14 cellular contexts compared by ENCODE assay signal in genomic region chr20:10861619-10862018, GRCh38.
A peak's percentile ranks its signal among the peaks of the same experiment; 100 is the strongest.
DNase-seq lines count a peak whose midpoint lies in the region; ATAC-seq, FAIRE-seq and TF ChIP-seq lines count a peak whose summit lies in the region.
"Had no signal": no experiment of that assay in that cellular context is flagged by ENCODE, and none has a peak within 500 bp of the region (broad histone marks: within the 10 kb centered on the region; RNA-seq: fewer than 3 reads in every experiment).

No MANE protein-coding gene starts in this region.

- H3K4me1 Mint-ChIP-seq in MCF 10A (ENCODE audit: insufficient read depth, unreplicated experiment), result peaks cover 64% of the 10 kb centered on the region
- H3K4me1 Mint-ChIP-seq: activated CD4-positive, alpha-beta memory T cell treated with anti-CD3 and anti-CD28 coated beads, Interleukin-2, amount 10 ng/mL, durations not matched to agents 7 days and 5 days had no signal

- H3K27me3 ChIP-seq in breast epithelium (no peaks in the 10 kb centered on the region), foreskin keratinocyte (no peaks in the 10 kb centered on the region)
- H3K27me3 ChIP-seq: spleen had no signal

- BruUV-seq in MCF 10A (replicated peaks; lab: Mats Ljungman, UMichigan), result TSS peak; percentile 70

- no peak overlapping the region for H3K27ac ChIP-seq in breast epithelium
- H3K27ac ChIP-seq in foreskin keratinocyte, result peak overlapping the region; percentile 24

- ATAC-seq in foreskin keratinocyte, result no peak
- no peak for ATAC-seq in GM19023 (IDR thresholded peaks at IDR 0.05; ENCODE audit: unreplicated experiment)
- no peak for ATAC-seq in HG02759 (IDR thresholded peaks at IDR 0.05; ENCODE audit: unreplicated experiment)

- no peaks in the 10 kb centered on the region for H3K9me3 ChIP-seq in breast epithelium
- H3K9me3 ChIP-seq: spleen had no signal

- no peak for TF ChIP-seq POLR2A in breast epithelium (IDR thresholded peaks at IDR 0.05)

- no peaks in the 10 kb centered on the region for H3K27me3 Mint-ChIP-seq in MCF 10A (ENCODE audit: insufficient read depth, unreplicated experiment)
- H3K27me3 Mint-ChIP-seq: activated CD4-positive, alpha-beta memory T cell treated with anti-CD3 and anti-CD28 coated beads, Interleukin-2, amount 10 ng/mL, durations not matched to agents 7 days and 5 days had no signal

- no peak for FAIRE-seq in urothelium cell line (lab: Jason Lieb, UNC)

- DNase-seq in MCF 10A (ENCODE audit: unreplicated experiment), result peak; percentile 65
- DNase-seq in breast epithelium (ENCODE audit: low spot score in 2 of 2), result no peak
- peak; percentile 5 to 47 for DNase-seq in SHP77 (lab: John Stamatoyannopoulos, UW)
- DNase-seq in foreskin keratinocyte, result peak; percentile 50 to 64
- peak; percentile 38 for DNase-seq in urothelium cell line (ENCODE audit: low spot score)
- no peak for DNase-seq in KBM-7
- DNase-seq: activated CD4-positive, alpha-beta memory T cell treated with anti-CD3 and anti-CD28 coated beads, Interleukin-2, amount 10 ng/mL, durations not matched to agents 7 days and 5 days; amygdala; H9; spleen had no signal

- H3K9me3 Mint-ChIP-seq in MCF 10A (ENCODE audit: unreplicated experiment), result peaks cover 5% of the 10 kb centered on the region
- H3K9me3 Mint-ChIP-seq: activated CD4-positive, alpha-beta memory T cell treated with anti-CD3 and anti-CD28 coated beads, Interleukin-2, amount 10 ng/mL, durations not matched to agents 7 days and 5 days; activated T-helper 1 cell treated with anti-CD3 and anti-CD28 coated beads, Interleukin-12 subunit alpha, Interleukin-12 subunit beta, Interleukin-2, Interleukin-4 antibody, amounts not matched to agents 30 ng/mL and 10 ng/mL and 1 ng/mL, durations not matched to agents 14 hours and 24 hours and 36 hours; H9; stimulated activated naive CD8-positive, alpha-beta T cell treated with anti-CD3 and anti-CD28 coated beads, Interleukin-15, Interleukin-2, amounts not matched to agents 100 ng/mL and 50 ng/mL, for 24 hours had no signal

- peak overlapping the region; percentile 24 for H3K4me3 Mint-ChIP-seq in MCF 10A (ENCODE audit: unreplicated experiment)
- H3K4me3 Mint-ChIP-seq: activated CD4-positive, alpha-beta memory T cell treated with anti-CD3 and anti-CD28 coated beads, Interleukin-2, amount 10 ng/mL, durations not matched to agents 7 days and 5 days; activated T-helper 1 cell treated with anti-CD3 and anti-CD28 coated beads, Interleukin-12 subunit alpha, Interleukin-12 subunit beta, Interleukin-2, Interleukin-4 antibody, amounts not matched to agents 30 ng/mL and 10 ng/mL and 1 ng/mL, durations not matched to agents 14 hours and 24 hours and 36 hours; H9; stimulated activated naive CD8-positive, alpha-beta T cell treated with anti-CD3 and anti-CD28 coated beads, Interleukin-15, Interleukin-2, amounts not matched to agents 100 ng/mL and 50 ng/mL, for 24 hours had no signal

- no peak overlapping the region for H3K4me3 ChIP-seq in breast epithelium
- H3K4me3 ChIP-seq: spleen had no signal

- in situ Hi-C loops in KBM-7 (cut with MboI; ENCODE audit: low pct_unique_long_range_greater_than_20kb, low sequenced_read_pairs), result no loop called here

- CTCF ChIA-PET in MCF 10A (lab: Yijun Ruan, JAX), result interaction anchor here (0.5 kb wide), 1 partner anchor 309 kb away, joined by 4 read pairs; no protein-coding TSS in a partner anchor

- POLR2A ChIA-PET in MCF 10A (lab: Yijun Ruan, JAX), result interaction anchor here (0.7 to 5.3 kb wide), 11 partner anchors 11 to 406 kb away, joined by 3 to 50 read pairs (median 5); partner anchors contain the start of gene JAG1

- intact Hi-C loops in MCF 10A (cut with micrococcal nuclease), result loop anchor here (5.0 to 10.0 kb wide), 9 partner anchors 61 to 683 kb away; no protein-coding TSS in a partner anchor
- intact Hi-C loops in breast epithelium (cut with DNase I; ENCODE audit: low total_unique reads), result no loop called here

- H3K36me3 Mint-ChIP-seq in MCF 10A (ENCODE audit: insufficient read depth, unreplicated experiment), result no peaks in the 10 kb centered on the region

- peak overlapping the region; percentile 39 for H3K27ac Mint-ChIP-seq in MCF 10A (ENCODE audit: low read depth, unreplicated experiment)
- H3K27ac Mint-ChIP-seq: activated CD4-positive, alpha-beta memory T cell treated with anti-CD3 and anti-CD28 coated beads, Interleukin-2, amount 10 ng/mL, durations not matched to agents 7 days and 5 days; activated T-helper 1 cell treated with anti-CD3 and anti-CD28 coated beads, Interleukin-12 subunit alpha, Interleukin-12 subunit beta, Interleukin-2, Interleukin-4 antibody, amounts not matched to agents 30 ng/mL and 10 ng/mL and 1 ng/mL, durations not matched to agents 14 hours and 24 hours and 36 hours; H9; stimulated activated naive CD8-positive, alpha-beta T cell treated with anti-CD3 and anti-CD28 coated beads, Interleukin-15, Interleukin-2, amounts not matched to agents 100 ng/mL and 50 ng/mL, for 24 hours had no signal

- no peaks in the 10 kb centered on the region for H3K4me1 ChIP-seq in breast epithelium
- peaks cover 21% of the 10 kb centered on the region for H3K4me1 ChIP-seq in foreskin keratinocyte

- no peak for TF ChIP-seq CTCF in MCF 10A (IDR thresholded peaks at IDR 0.05; ENCODE audit: unreplicated experiment)
- TF ChIP-seq CTCF in breast epithelium (IDR thresholded peaks at IDR 0.05), result no peak
- TF ChIP-seq CTCF in foreskin keratinocyte (conservative IDR thresholded peaks at IDR 0.05), result no peak

- H3K36me3 ChIP-seq in breast epithelium, result no peaks in the 10 kb centered on the region
- H3K36me3 ChIP-seq: spleen had no signal

Comparison
In these comparisons a context has a peak if more than half of its experiments do, and no peak if none do; other contexts are left out.
1. DNase-seq: peak in MCF 10A (single experiment), SHP77 (2 of 2), foreskin keratinocyte (2 of 2) and urothelium cell line (single experiment); none in breast epithelium (0 of 2) and KBM-7 (single experiment).